ENCODE assay signal across 1 cellular context in the genomic region with DNA sequence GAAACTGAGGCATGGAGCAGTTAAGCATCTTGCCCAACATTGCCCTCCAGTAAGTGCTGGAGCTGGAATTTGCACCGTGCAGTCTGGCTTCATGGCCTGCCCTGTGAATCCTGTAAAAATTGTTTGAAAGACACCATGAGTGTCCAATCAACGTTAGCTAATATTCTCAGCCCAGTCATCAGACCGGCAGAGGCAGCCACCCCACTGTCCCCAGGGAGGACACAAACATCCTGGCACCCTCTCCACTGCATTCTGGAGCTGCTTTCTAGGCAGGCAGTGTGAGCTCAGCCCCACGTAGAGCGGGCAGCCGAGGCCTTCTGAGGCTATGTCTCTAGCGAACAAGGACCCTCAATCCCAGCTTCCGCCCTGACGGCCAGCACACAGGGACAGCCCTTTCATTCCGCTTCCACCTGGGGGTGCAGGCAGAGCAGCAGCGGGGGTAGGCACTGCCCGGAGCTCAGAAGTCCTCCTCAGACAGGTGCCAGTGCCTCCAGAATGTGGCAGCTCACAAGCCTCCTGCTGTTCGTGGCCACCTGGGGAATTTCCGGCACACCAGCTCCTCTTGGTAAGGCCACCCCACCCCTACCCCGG.
A peak's percentile ranks its signal among the peaks of the same experiment; 100 is the strongest.
TF ChIP-seq lines count a peak whose summit lies in the region.

No MANE protein-coding gene starts in this region.

TF ChIP-seq in HepG2, 621 proteins besides CTCF, POLR2A, EP300 and RAD21 (continued from another document):
- TF ChIP-seq, protein P1, sequence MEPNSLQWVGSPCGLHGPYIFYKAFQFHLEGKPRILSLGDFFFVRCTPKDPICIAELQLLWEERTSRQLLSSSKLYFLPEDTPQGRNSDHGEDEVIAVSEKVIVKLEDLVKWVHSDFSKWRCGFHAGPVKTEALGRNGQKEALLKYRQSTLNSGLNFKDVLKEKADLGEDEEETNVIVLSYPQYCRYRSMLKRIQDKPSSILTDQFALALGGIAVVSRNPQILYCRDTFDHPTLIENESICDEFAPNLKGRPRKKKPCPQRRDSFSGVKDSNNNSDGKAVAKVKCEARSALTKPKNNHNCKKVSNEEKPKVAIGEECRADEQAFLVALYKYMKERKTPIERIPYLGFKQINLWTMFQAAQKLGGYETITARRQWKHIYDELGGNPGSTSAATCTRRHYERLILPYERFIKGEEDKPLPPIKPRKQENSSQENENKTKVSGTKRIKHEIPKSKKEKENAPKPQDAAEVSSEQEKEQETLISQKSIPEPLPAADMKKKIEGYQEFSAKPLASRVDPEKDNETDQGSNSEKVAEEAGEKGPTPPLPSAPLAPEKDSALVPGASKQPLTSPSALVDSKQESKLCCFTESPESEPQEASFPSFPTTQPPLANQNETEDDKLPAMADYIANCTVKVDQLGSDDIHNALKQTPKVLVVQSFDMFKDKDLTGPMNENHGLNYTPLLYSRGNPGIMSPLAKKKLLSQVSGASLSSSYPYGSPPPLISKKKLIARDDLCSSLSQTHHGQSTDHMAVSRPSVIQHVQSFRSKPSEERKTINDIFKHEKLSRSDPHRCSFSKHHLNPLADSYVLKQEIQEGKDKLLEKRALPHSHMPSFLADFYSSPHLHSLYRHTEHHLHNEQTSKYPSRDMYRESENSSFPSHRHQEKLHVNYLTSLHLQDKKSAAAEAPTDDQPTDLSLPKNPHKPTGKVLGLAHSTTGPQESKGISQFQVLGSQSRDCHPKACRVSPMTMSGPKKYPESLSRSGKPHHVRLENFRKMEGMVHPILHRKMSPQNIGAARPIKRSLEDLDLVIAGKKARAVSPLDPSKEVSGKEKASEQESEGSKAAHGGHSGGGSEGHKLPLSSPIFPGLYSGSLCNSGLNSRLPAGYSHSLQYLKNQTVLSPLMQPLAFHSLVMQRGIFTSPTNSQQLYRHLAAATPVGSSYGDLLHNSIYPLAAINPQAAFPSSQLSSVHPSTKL (CRISPR knock-in tag; IDR thresholded peaks at IDR 0.05), result 0 out of 2 replicates have a peak, but pooled peaks have one; percentile 6
- TF ChIP-seq STAT5B (CRISPR knock-in tag; IDR thresholded peaks at IDR 0.05) (no peak), EED (CRISPR knock-in tag; IDR thresholded peaks at IDR 0.05) (peak; percentile 46; the same call in 1 of the 2 replicates), ZNF33B (CRISPR knock-in tag; IDR thresholded peaks at IDR 0.05) (0 out of 2 replicates have a peak, but pooled peaks have one; percentile 31), NR2F6 (IDR thresholded peaks at IDR 0.05) (no peak), NR2F6 (CRISPR knock-in tag; IDR thresholded peaks at IDR 0.05) (0 out of 2 replicates have a peak, but pooled peaks have one; percentile 3), E2F5 (CRISPR knock-in tag; conservative IDR thresholded peaks at IDR 0.05) (no peak), CHD2 (IDR thresholded peaks at IDR 0.05; ENCODE audit: low read depth, low read length) (no peak), ZMYM2 (CRISPR knock-in tag; IDR thresholded peaks at IDR 0.05) (no peak), RELA (CRISPR knock-in tag; IDR thresholded peaks at IDR 0.05) (no peak), ZNF883 (CRISPR knock-in tag; IDR thresholded peaks at IDR 0.05; ENCODE audit: not compliant biosample characterization) (peak; percentile 34), SRSF1 (optimal IDR thresholded peaks at IDR 0.05; ENCODE audit: low read depth, low read length) (peak; percentile 52), ZBTB38 (CRISPR knock-in tag; IDR thresholded peaks at IDR 0.05) (peak; percentile 99), CREM (IDR thresholded peaks at IDR 0.05) (peak; percentile 31; the same call in 1 of the 2 replicates), CREM (CRISPR knock-in tag; IDR thresholded peaks at IDR 0.05) (no peak), REL (CRISPR knock-in tag; conservative IDR thresholded peaks at IDR 0.05) (peak; percentile 26; the same call in 1 of the 2 replicates), SALL1 (CRISPR knock-in tag; IDR thresholded peaks at IDR 0.05) (peak; percentile 8; the same call in 1 of the 2 replicates), ZFP41 (CRISPR knock-in tag; IDR thresholded peaks at IDR 0.05; ENCODE audit: borderline replicate concordance) (peak; percentile 39; the same call in 1 of the 2 replicates), PCBP1 (IDR thresholded peaks at IDR 0.05; ENCODE audit: borderline replicate concordance, low read depth, low read length) (0 out of 2 replicates have a peak, but pooled peaks have one; percentile 64), NCOR1 (IDR thresholded peaks at IDR 0.05; ENCODE audit: borderline replicate concordance, low read length) (no peak), AGO2 (optimal IDR thresholded peaks at IDR 0.05; ENCODE audit: low read depth, low read length) (peak; percentile 86), ZNF572 (CRISPR knock-in tag; IDR thresholded peaks at IDR 0.05) (no peak), POLR2AphosphoS2 (IDR thresholded peaks at IDR 0.05; ENCODE audit: low read depth, low read length) (no peak), ZNF737 (CRISPR knock-in tag; IDR thresholded peaks at IDR 0.05; ENCODE audit: borderline replicate concordance) (0 out of 2 replicates have a peak, but pooled peaks have one; percentile 13), CENPT (CRISPR knock-in tag; IDR thresholded peaks at IDR 0.05; ENCODE audit: low read depth) (0 out of 2 replicates have a peak, but pooled peaks have one; percentile 19), BORCS8-MEF2B (CRISPR knock-in tag; IDR thresholded peaks at IDR 0.05) (peak; percentile 60), KDM2A (CRISPR knock-in tag; IDR thresholded peaks at IDR 0.05; ENCODE audit: borderline replicate concordance, low read depth) (peak; percentile 28), HOMEZ (CRISPR knock-in tag; IDR thresholded peaks at IDR 0.05; ENCODE audit: low read depth) (0 out of 2 replicates have a peak, but pooled peaks have one; percentile 13), UBTF (CRISPR knock-in tag; IDR thresholded peaks at IDR 0.05) (peak; percentile 45), ZNF788 (CRISPR knock-in tag; IDR thresholded peaks at IDR 0.05; ENCODE audit: borderline replicate concordance) (no peak), SP5 (CRISPR knock-in tag; IDR thresholded peaks at IDR 0.05; ENCODE audit: borderline replicate concordance, low read depth) (peak; percentile 16; the same call in 1 of the 2 replicates), ATF2 (CRISPR knock-in tag; IDR thresholded peaks at IDR 0.05) (0 out of 2 replicates have a peak, but pooled peaks have one; percentile 19)
- TF ChIP-seq, protein P2, sequence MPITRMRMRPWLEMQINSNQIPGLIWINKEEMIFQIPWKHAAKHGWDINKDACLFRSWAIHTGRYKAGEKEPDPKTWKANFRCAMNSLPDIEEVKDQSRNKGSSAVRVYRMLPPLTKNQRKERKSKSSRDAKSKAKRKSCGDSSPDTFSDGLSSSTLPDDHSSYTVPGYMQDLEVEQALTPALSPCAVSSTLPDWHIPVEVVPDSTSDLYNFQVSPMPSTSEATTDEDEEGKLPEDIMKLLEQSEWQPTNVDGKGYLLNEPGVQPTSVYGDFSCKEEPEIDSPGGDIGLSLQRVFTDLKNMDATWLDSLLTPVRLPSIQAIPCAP (CRISPR knock-in tag; IDR thresholded peaks at IDR 0.05; ENCODE audit: low read depth), result no peak
- TF ChIP-seq, protein P3, sequence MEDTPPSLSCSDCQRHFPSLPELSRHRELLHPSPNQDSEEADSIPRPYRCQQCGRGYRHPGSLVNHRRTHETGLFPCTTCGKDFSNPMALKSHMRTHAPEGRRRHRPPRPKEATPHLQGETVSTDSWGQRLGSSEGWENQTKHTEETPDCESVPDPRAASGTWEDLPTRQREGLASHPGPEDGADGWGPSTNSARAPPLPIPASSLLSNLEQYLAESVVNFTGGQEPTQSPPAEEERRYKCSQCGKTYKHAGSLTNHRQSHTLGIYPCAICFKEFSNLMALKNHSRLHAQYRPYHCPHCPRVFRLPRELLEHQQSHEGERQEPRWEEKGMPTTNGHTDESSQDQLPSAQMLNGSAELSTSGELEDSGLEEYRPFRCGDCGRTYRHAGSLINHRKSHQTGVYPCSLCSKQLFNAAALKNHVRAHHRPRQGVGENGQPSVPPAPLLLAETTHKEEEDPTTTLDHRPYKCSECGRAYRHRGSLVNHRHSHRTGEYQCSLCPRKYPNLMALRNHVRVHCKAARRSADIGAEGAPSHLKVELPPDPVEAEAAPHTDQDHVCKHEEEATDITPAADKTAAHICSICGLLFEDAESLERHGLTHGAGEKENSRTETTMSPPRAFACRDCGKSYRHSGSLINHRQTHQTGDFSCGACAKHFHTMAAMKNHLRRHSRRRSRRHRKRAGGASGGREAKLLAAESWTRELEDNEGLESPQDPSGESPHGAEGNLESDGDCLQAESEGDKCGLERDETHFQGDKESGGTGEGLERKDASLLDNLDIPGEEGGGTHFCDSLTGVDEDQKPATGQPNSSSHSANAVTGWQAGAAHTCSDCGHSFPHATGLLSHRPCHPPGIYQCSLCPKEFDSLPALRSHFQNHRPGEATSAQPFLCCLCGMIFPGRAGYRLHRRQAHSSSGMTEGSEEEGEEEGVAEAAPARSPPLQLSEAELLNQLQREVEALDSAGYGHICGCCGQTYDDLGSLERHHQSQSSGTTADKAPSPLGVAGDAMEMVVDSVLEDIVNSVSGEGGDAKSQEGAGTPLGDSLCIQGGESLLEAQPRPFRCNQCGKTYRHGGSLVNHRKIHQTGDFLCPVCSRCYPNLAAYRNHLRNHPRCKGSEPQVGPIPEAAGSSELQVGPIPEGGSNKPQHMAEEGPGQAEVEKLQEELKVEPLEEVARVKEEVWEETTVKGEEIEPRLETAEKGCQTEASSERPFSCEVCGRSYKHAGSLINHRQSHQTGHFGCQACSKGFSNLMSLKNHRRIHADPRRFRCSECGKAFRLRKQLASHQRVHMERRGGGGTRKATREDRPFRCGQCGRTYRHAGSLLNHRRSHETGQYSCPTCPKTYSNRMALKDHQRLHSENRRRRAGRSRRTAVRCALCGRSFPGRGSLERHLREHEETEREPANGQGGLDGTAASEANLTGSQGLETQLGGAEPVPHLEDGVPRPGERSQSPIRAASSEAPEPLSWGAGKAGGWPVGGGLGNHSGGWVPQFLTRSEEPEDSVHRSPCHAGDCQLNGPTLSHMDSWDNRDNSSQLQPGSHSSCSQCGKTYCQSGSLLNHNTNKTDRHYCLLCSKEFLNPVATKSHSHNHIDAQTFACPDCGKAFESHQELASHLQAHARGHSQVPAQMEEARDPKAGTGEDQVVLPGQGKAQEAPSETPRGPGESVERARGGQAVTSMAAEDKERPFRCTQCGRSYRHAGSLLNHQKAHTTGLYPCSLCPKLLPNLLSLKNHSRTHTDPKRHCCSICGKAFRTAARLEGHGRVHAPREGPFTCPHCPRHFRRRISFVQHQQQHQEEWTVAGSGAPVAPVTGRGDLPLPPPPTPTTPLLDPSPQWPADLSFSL (CRISPR knock-in tag; IDR thresholded peaks at IDR 0.05), result peak; percentile 50; the same call in 1 of the 2 replicates
- TF ChIP-seq, protein P4, sequence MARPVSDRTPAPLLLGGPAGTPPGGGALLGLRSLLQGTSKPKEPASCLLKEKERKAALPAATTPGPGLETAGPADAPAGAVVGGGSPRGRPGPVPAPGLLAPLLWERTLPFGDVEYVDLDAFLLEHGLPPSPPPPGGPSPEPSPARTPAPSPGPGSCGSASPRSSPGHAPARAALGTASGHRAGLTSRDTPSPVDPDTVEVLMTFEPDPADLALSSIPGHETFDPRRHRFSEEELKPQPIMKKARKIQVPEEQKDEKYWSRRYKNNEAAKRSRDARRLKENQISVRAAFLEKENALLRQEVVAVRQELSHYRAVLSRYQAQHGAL (CRISPR knock-in tag; IDR thresholded peaks at IDR 0.05; ENCODE audit: not compliant biosample characterization), result no peak
